ENCODE assay signal across 3 cellular contexts in the genomic region with DNA sequence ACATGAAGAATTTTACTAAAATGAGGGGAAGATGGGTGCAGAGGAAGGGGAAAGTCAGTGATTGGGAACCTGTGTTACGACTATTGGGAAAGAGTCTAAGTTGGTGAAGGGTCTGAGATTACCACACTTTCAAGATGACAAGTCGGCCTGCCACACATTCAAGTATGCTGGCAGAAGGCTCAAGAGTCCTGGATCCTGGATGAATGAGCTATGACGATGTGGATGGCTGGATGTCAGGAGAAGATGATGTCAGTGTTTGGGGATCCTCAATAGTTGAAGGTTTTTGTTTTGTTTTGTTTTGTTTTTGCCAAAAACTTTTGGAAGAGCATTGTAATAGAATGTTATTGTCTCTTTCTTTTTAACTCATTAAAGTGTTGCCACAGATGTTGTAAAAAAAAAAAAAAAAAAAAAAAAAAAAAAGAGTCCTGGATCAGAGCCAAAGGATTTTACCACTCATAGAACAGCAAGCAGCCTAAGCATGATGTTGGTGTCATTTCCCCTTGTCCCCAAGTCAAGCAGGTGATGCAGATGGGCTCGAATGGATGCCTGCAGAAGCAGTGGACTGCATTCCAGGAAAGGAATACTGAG.
TF ChIP-seq lines count a peak whose summit lies in the region.

No MANE protein-coding gene starts in this region.

TF ChIP-seq in HepG2, 621 proteins besides CTCF, POLR2A, EP300 and RAD21 (continues in another document):
- no peak for TF ChIP-seq USF2 (IDR thresholded peaks at IDR 0.05; ENCODE audit: low read depth, low read length)
- TF ChIP-seq USF2 (CRISPR knock-in tag; IDR thresholded peaks at IDR 0.05; ENCODE audit: borderline replicate concordance), result no peak
- TF ChIP-seq, protein P1, sequence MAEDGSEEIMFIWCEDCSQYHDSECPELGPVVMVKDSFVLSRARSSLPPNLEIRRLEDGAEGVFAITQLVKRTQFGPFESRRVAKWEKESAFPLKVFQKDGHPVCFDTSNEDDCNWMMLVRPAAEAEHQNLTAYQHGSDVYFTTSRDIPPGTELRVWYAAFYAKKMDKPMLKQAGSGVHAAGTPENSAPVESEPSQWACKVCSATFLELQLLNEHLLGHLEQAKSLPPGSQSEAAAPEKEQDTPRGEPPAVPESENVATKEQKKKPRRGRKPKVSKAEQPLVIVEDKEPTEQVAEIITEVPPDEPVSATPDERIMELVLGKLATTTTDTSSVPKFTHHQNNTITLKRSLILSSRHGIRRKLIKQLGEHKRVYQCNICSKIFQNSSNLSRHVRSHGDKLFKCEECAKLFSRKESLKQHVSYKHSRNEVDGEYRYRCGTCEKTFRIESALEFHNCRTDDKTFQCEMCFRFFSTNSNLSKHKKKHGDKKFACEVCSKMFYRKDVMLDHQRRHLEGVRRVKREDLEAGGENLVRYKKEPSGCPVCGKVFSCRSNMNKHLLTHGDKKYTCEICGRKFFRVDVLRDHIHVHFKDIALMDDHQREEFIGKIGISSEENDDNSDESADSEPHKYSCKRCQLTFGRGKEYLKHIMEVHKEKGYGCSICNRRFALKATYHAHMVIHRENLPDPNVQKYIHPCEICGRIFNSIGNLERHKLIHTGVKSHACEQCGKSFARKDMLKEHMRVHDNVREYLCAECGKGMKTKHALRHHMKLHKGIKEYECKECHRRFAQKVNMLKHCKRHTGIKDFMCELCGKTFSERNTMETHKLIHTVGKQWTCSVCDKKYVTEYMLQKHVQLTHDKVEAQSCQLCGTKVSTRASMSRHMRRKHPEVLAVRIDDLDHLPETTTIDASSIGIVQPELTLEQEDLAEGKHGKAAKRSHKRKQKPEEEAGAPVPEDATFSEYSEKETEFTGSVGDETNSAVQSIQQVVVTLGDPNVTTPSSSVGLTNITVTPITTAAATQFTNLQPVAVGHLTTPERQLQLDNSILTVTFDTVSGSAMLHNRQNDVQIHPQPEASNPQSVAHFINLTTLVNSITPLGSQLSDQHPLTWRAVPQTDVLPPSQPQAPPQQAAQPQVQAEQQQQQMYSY (CRISPR knock-in tag; IDR thresholded peaks at IDR 0.05), result no peak

TF ChIP-seq in HEK293T, 16 proteins besides CTCF, POLR2A, EP300 and RAD21:
- TF ChIP-seq L3MBTL2 (conservative IDR thresholded peaks at IDR 0.05) (no peak), ZNF384 (IDR thresholded peaks at IDR 0.05) (peak; percentile 44; the same call in 1 of the 2 replicates)

TF ChIP-seq in GM12878, 131 proteins besides CTCF, POLR2A, EP300 and RAD21:
- TF ChIP-seq E4F1 (IDR thresholded peaks at IDR 0.05; ENCODE audit: borderline replicate concordance, partially characterized antibody) (no peak), MTA2 (IDR thresholded peaks at IDR 0.05; ENCODE audit: low read depth) (no peak), CBX5 (IDR thresholded peaks at IDR 0.05; ENCODE audit: low read depth) (no peak), ZNF384 (IDR thresholded peaks at IDR 0.05; ENCODE audit: borderline replicate concordance, low read depth, low read length) (peak; percentile 58; the same call in 1 of the 2 replicates)
- TF ChIP-seq, protein P2, sequence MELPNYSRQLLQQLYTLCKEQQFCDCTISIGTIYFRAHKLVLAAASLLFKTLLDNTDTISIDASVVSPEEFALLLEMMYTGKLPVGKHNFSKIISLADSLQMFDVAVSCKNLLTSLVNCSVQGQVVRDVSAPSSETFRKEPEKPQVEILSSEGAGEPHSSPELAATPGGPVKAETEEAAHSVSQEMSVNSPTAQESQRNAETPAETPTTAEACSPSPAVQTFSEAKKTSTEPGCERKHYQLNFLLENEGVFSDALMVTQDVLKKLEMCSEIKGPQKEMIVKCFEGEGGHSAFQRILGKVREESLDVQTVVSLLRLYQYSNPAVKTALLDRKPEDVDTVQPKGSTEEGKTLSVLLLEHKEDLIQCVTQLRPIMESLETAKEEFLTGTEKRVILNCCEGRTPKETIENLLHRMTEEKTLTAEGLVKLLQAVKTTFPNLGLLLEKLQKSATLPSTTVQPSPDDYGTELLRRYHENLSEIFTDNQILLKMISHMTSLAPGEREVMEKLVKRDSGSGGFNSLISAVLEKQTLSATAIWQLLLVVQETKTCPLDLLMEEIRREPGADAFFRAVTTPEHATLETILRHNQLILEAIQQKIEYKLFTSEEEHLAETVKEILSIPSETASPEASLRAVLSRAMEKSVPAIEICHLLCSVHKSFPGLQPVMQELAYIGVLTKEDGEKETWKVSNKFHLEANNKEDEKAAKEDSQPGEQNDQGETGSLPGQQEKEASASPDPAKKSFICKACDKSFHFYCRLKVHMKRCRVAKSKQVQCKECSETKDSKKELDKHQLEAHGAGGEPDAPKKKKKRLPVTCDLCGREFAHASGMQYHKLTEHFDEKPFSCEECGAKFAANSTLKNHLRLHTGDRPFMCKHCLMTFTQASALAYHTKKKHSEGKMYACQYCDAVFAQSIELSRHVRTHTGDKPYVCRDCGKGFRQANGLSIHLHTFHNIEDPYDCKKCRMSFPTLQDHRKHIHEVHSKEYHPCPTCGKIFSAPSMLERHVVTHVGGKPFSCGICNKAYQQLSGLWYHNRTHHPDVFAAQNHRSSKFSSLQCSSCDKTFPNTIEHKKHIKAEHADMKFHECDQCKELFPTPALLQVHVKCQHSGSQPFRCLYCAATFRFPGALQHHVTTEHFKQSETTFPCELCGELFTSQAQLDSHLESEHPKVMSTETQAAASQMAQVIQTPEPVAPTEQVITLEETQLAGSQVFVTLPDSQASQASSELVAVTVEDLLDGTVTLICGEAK (IDR thresholded peaks at IDR 0.05; ENCODE audit: borderline replicate concordance), result peak; percentile 68; the same call in 1 of the 2 replicates
